Comparison of ENCODE assay signal across 2 cellular contexts in the genomic region with DNA sequence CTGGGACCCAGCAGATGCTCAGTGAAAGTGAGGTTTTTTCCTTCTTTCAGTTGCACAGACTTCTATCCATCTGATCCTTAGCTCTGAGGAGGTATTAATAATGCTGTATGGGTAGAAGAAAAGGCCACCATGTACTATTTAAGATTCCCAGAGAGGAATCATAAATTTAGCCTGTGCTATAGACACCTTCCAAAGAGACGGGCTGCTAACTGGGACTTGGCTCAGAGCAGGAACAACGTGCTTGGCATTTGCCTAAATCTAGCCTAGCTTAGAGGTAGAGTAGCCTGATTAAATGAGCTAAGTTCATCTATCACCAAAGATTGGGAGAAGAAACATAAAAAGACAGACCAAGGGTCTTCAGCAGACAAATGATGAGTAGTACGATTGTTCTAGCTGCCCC.
"Had no signal": no experiment of that assay in that cellular context is flagged by ENCODE, and none has a peak within 500 bp of the region (broad histone marks: within the 10 kb centered on the region; RNA-seq: fewer than 3 reads in every experiment).

No MANE protein-coding gene starts in this region.

- DNase-seq: GDM1, GF-D8 had no signal
